Comparison of ENCODE assay signal across 1 cellular context in genomic region chr9:111959960-111960359, GRCh38.
TF ChIP-seq lines count a peak whose summit lies in the region.

No MANE protein-coding gene starts in this region.

TF ChIP-seq in IMR-90, 13 proteins besides CTCF, POLR2A, EP300 and RAD21 (continued from another document):
- TF ChIP-seq, protein P1, sequence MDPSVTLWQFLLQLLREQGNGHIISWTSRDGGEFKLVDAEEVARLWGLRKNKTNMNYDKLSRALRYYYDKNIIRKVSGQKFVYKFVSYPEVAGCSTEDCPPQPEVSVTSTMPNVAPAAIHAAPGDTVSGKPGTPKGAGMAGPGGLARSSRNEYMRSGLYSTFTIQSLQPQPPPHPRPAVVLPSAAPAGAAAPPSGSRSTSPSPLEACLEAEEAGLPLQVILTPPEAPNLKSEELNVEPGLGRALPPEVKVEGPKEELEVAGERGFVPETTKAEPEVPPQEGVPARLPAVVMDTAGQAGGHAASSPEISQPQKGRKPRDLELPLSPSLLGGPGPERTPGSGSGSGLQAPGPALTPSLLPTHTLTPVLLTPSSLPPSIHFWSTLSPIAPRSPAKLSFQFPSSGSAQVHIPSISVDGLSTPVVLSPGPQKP (IDR thresholded peaks at IDR 0.05; ENCODE audit: borderline replicate concordance, low read depth, low read length): no peak
- no peak for TF ChIP-seq BHLHE40 (IDR thresholded peaks at IDR 0.05; ENCODE audit: low read depth, low read length)
- TF ChIP-seq NFE2L2 (IDR thresholded peaks at IDR 0.05; ENCODE audit: low read depth, low read length): no peak
- no peak for TF ChIP-seq USF2 (IDR thresholded peaks at IDR 0.05; ENCODE audit: low read depth, low read length)
- TF ChIP-seq CHD1 (IDR thresholded peaks at IDR 0.05; ENCODE audit: low read depth, low read length): no peak
- TF ChIP-seq FOS (IDR thresholded peaks at IDR 0.05; ENCODE audit: low read depth, low read length): no peak
TF ChIP-seq in IMR-90: peak in this region for 0.
